1 cellular context compared by ENCODE assay signal in genomic region chr2:191295088-191295487, GRCh38.
TF ChIP-seq lines count a peak whose summit lies in the region.

No MANE protein-coding gene starts in this region.

TF ChIP-seq in IMR-90, 13 proteins besides CTCF, POLR2A, EP300 and RAD21:
- TF ChIP-seq RFX5 (IDR thresholded peaks at IDR 0.05; ENCODE audit: low read depth, low read length) = no peak
- TF ChIP-seq SMC3 (IDR thresholded peaks at IDR 0.05; ENCODE audit: low read depth, low read length) = no peak
- no peak for TF ChIP-seq BHLHE40 (IDR thresholded peaks at IDR 0.05; ENCODE audit: low read depth, low read length)
- no peak for TF ChIP-seq RCOR1 (IDR thresholded peaks at IDR 0.05; ENCODE audit: insufficient replicate concordance, low read length)
- no peak for TF ChIP-seq ELK1 (IDR thresholded peaks at IDR 0.05; ENCODE audit: borderline replicate concordance, low read depth, low read length)
- TF ChIP-seq MXI1 (IDR thresholded peaks at IDR 0.05; ENCODE audit: borderline replicate concordance, low read depth, low read length) = no peak
- TF ChIP-seq CEBPB (IDR thresholded peaks at IDR 0.05; ENCODE audit: low read depth, low read length) = no peak
- TF ChIP-seq FOS (IDR thresholded peaks at IDR 0.05; ENCODE audit: low read depth, low read length) = no peak
- TF ChIP-seq MAZ (IDR thresholded peaks at IDR 0.05; ENCODE audit: borderline replicate concordance, low read depth, low read length) = no peak
- no peak for TF ChIP-seq CHD1 (IDR thresholded peaks at IDR 0.05; ENCODE audit: low read depth, low read length)
- no peak for TF ChIP-seq USF2 (IDR thresholded peaks at IDR 0.05; ENCODE audit: low read depth, low read length)
- TF ChIP-seq NFE2L2 (IDR thresholded peaks at IDR 0.05; ENCODE audit: low read depth, low read length) = no peak
